In genomic region chr1:201602413-201603265, GRCh38 we compare ENCODE assay signal across 9 cellular contexts.
DNase-seq lines count a peak whose midpoint lies in the region; ATAC-seq and TF ChIP-seq lines count a peak whose summit lies in the region.
"Had no signal": no experiment of that assay in that cellular context is flagged by ENCODE, and none has a peak within 500 bp of the region (broad histone marks: within the 10 kb centered on the region; RNA-seq: fewer than 3 reads in every experiment).

No MANE protein-coding gene starts in this region.

- ATAC-seq in GM21737 (IDR thresholded peaks at IDR 0.05; ENCODE audit: unreplicated experiment) (no peak), GM21526 (IDR thresholded peaks at IDR 0.05; ENCODE audit: low FRiP score, unreplicated experiment) (no peak)
- ATAC-seq: activated CD4-positive, alpha-beta T cell treated with anti-CD3 and anti-CD28 coated beads for 36 hours had no signal

- no peak for TF ChIP-seq CTCF in choroid plexus epithelial cell (conservative IDR thresholded peaks at IDR 0.05; ENCODE audit: low read depth, low read length)

- H3K4me3 ChIP-seq in choroid plexus epithelial cell (ENCODE audit: low read depth, low read length), result no peak overlapping the region

- peak; percentile 93 for DNase-seq in AG08395 (ENCODE audit: low spot score)
- DNase-seq in LHCN-M2 (ENCODE audit: low read depth), result peak; percentile 96
- DNase-seq in choroid plexus epithelial cell (ENCODE audit: low read depth), result peak; percentile 94
- peak; percentile 95 for DNase-seq in myocyte (ENCODE audit: low read depth)
- DNase-seq in Kasumi-1 (lab: John Stamatoyannopoulos, UW), result no peak
- no peak for DNase-seq in globus pallidus (ENCODE audit: low spot score)
- DNase-seq: activated CD4-positive, alpha-beta T cell treated with anti-CD3 and anti-CD28 coated beads for 36 hours had no signal

Comparison
In these comparisons a context has a peak if more than half of its experiments do, and no peak if none do; other contexts are left out.
1. DNase-seq: peak in AG08395 (single experiment), LHCN-M2 (single experiment), choroid plexus epithelial cell (single experiment) and myocyte (single experiment); none in Kasumi-1 (0 of 2) and globus pallidus (single experiment).